In genomic region chr5:55994502-55994997, GRCh38 we compare ENCODE assay signal across 8 cellular contexts. TPM values are rescaled to one million over a fixed set of nuclear protein-coding genes. Genes with fewer than 3 reads are reported as not detected.
DNase-seq lines count a peak whose midpoint lies in the region; ATAC-seq, FAIRE-seq and TF ChIP-seq lines count a peak whose summit lies in the region.

TSS of gene IL6ST (minus strand) at chr5:55994963. CDS start at chr5:55976278, 18,685 bp downstream.

- peaks cover 2% of the 10 kb centered on the region for H3K9me3 Mint-ChIP-seq in activated naive CD4-positive, alpha-beta T cell treated with anti-CD3 and anti-CD28 coated beads for 36 hours

- in situ Hi-C loops in KBM-7 (cut with MboI; ENCODE audit: low pct_unique_long_range_greater_than_20kb, low sequenced_read_pairs): no loop called here

- H3K9me2 ChIP-seq in Loucy (replicated peaks; ENCODE audit: low read depth, low read length): no peaks in the 10 kb centered on the region

- H3K4me3 ChIP-seq in Loucy (ENCODE audit: low read length, poor library complexity, severe bottlenecking): peak within 1 kb of the TSS; percentile 91

- FAIRE-seq in H54 (lab: Jason Lieb, UNC): peak; percentile 55

- H3K79me2 ChIP-seq in Loucy (ENCODE audit: insufficient read depth, low read length): 0 out of 2 replicates have a peak, but pooled peaks cover 7% of the 10 kb centered on the region

- H3K9me3 ChIP-seq in Loucy (ENCODE audit: insufficient read depth, low read depth, low read length): no peaks in the 10 kb centered on the region

- peak within 1 kb of the TSS; percentile 73 for H3K9ac ChIP-seq in Loucy (ENCODE audit: low read depth, low read length, poor library complexity, severe bottlenecking)

- no peaks in the 10 kb centered on the region for H3F3A ChIP-seq in Loucy (ENCODE audit: low read depth)

- H3K4me1 ChIP-seq in Loucy (ENCODE audit: insufficient read depth, low read length, poor library complexity, severe bottlenecking): peaks cover 32% of the 10 kb centered on the region

- no peaks in the 10 kb centered on the region for H3K27me3 Mint-ChIP-seq in activated naive CD4-positive, alpha-beta T cell treated with anti-CD3 and anti-CD28 coated beads for 36 hours (ENCODE audit: low read depth)

- H3K27me3 ChIP-seq in Loucy (ENCODE audit: insufficient read depth, low read length, poor library complexity, severe bottlenecking): no peaks in the 10 kb centered on the region

- DNase-seq in NCI-H748 treated with DMSO at 0.1 percent for 48 hours (lab: John Stamatoyannopoulos, UW) (peak; percentile 67), NCI-H748 (lab: John Stamatoyannopoulos, UW; ENCODE audit: unreplicated experiment) (no peak), H54 (ENCODE audit: insufficient read length, low spot score) (peak; percentile 40), glomerular endothelial cell (ENCODE audit: extremely low read depth, low read depth, low spot score) (no peak), omental fat pad (ENCODE audit: low spot score) (peak; percentile 32), KBM-7 (no peak)
- DNase-seq in activated naive CD4-positive, alpha-beta T cell treated with anti-CD3 and anti-CD28 coated beads for 36 hours: peak; percentile 59

- no peaks in the 10 kb centered on the region for H3K36me3 ChIP-seq in Loucy (ENCODE audit: insufficient read depth, low read length)

- H2AFZ ChIP-seq in Loucy (ENCODE audit: low read length): peak within 1 kb of the TSS; percentile 96

- peak; percentile 68 for ATAC-seq in omental fat pad (ENCODE audit: low FRiP score)

- peak within 1 kb of the TSS; percentile 100 for H3K4me3 Mint-ChIP-seq in activated naive CD4-positive, alpha-beta T cell treated with anti-CD3 and anti-CD28 coated beads for 36 hours

- peak within 1 kb of the TSS; percentile 100 for H3K27ac Mint-ChIP-seq in activated naive CD4-positive, alpha-beta T cell treated with anti-CD3 and anti-CD28 coated beads for 36 hours

- intact Hi-C loops in activated naive CD4-positive, alpha-beta T cell treated with anti-CD3 and anti-CD28 coated beads for 36 hours (cut with micrococcal nuclease): loop anchor here (1.0 to 10.0 kb wide), 3 partner anchors 154 to 1179 kb away; no protein-coding TSS in a partner anchor

- CTCF ChIA-PET in activated naive CD4-positive, alpha-beta T cell treated with anti-CD3 and anti-CD28 coated beads for 36 hours (lab: Charles Lee): interaction anchor here (0.9 to 1.6 kb wide), 3 partner anchors 14 to 58 kb away, joined by 3 to 5 read pairs (median 5); no protein-coding TSS in a partner anchor

- TF ChIP-seq POLR2A in H54 (IDR thresholded peaks at IDR 0.05; ENCODE audit: low read depth, low read length): peak; percentile 71

- peaks cover 4% of the 10 kb centered on the region for H4K20me1 ChIP-seq in Loucy (ENCODE audit: insufficient read depth, low read length, poor library complexity, severe bottlenecking)

- no peak for TF ChIP-seq CTCF in Loucy (conservative IDR thresholded peaks at IDR 0.05; ENCODE audit: low read length)
- no peak for TF ChIP-seq CTCF in omental fat pad (IDR thresholded peaks at IDR 0.05)

- peak within 1 kb of the TSS; percentile 92 for H3K4me2 ChIP-seq in Loucy (ENCODE audit: low read depth, low read length, poor library complexity, severe bottlenecking)

- H3K4me1 Mint-ChIP-seq in activated naive CD4-positive, alpha-beta T cell treated with anti-CD3 and anti-CD28 coated beads for 36 hours (ENCODE audit: low read depth): peaks cover 55% of the 10 kb centered on the region

- H3K36me3 Mint-ChIP-seq in activated naive CD4-positive, alpha-beta T cell treated with anti-CD3 and anti-CD28 coated beads for 36 hours (ENCODE audit: low read depth): peaks cover 32% of the 10 kb centered on the region

RNA-seq across cellular contexts. Expression of gene IL6ST, which starts in this region (rescaled TPM):
- 100 to 1,000 TPM in 1 of 2 experiments, 10 to 100 TPM in 1; 93.4 to 103 TPM for total RNA-seq in activated naive CD4-positive, alpha-beta T cell treated with anti-CD3 and anti-CD28 coated beads for 36 hours
- total RNA-seq in glomerular endothelial cell (301 and 434 TPM in 2 replicates), omental fat pad (100 to 1,000 TPM; 555 to 806 (median 682) TPM)

Comparison
In these comparisons a context has a peak if more than half of its experiments do, and no peak if none do; other contexts are left out.
1. DNase-seq: peak in NCI-H748 treated with DMSO at 0.1 percent for 48 hours (single experiment), H54 (single experiment), activated naive CD4-positive, alpha-beta T cell treated with anti-CD3 and anti-CD28 coated beads for 36 hours (single experiment) and omental fat pad (single experiment); none in NCI-H748 (single experiment), glomerular endothelial cell (single experiment) and KBM-7 (single experiment).